1 cellular context compared by ENCODE assay signal in the genomic region with DNA sequence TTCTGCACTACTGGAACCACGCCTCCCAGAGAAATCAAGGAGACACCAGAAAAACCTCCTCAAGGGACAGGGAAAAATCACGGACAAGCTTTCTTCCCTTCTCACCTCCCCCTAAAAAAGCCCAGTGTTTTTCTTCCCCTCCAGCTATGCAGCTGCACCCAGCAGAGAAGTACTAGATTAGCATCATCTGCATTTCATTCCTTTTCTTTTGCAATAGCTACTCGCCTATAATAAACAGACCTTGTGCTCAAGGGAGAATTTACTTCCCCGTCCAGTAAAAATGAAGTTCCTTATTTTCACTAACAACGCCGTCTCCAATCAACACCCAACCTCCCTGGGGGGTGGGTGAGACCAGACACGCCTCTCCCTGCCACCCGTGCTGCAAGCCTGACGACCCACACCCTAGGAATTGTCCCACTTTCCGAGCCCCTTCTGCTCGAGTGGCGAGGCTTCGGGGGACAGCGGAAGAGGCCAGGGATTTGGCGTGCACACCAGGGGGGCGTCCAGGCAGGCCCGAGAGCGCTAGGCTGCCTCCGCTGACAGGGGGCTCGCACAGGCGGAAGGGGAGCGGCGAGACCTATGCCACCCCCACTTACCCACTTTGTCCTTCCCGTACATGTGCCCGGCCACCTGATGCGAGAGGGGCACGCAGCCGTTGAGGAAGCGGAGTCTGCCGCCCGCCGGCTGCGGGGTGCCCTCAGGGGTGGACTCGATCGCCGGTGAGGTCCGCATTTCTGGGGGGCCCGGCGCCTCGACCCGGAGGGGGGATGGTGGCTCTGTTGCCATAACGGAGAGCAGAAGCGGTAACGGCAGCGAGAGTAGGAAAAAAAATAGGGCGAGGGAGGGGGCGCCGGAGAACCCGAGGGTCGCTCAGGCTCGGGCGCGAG.
TF ChIP-seq lines count a peak whose summit lies in the region.

No MANE protein-coding gene starts in this region.

TF ChIP-seq in WTC11, 78 proteins besides CTCF, POLR2A, EP300 and RAD21 (continued from another document):
- TF ChIP-seq, protein P1, sequence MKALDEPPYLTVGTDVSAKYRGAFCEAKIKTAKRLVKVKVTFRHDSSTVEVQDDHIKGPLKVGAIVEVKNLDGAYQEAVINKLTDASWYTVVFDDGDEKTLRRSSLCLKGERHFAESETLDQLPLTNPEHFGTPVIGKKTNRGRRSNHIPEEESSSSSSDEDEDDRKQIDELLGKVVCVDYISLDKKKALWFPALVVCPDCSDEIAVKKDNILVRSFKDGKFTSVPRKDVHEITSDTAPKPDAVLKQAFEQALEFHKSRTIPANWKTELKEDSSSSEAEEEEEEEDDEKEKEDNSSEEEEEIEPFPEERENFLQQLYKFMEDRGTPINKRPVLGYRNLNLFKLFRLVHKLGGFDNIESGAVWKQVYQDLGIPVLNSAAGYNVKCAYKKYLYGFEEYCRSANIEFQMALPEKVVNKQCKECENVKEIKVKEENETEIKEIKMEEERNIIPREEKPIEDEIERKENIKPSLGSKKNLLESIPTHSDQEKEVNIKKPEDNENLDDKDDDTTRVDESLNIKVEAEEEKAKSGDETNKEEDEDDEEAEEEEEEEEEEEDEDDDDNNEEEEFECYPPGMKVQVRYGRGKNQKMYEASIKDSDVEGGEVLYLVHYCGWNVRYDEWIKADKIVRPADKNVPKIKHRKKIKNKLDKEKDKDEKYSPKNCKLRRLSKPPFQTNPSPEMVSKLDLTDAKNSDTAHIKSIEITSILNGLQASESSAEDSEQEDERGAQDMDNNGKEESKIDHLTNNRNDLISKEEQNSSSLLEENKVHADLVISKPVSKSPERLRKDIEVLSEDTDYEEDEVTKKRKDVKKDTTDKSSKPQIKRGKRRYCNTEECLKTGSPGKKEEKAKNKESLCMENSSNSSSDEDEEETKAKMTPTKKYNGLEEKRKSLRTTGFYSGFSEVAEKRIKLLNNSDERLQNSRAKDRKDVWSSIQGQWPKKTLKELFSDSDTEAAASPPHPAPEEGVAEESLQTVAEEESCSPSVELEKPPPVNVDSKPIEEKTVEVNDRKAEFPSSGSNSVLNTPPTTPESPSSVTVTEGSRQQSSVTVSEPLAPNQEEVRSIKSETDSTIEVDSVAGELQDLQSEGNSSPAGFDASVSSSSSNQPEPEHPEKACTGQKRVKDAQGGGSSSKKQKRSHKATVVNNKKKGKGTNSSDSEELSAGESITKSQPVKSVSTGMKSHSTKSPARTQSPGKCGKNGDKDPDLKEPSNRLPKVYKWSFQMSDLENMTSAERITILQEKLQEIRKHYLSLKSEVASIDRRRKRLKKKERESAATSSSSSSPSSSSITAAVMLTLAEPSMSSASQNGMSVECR (CRISPR knock-in tag; IDR thresholded peaks at IDR 0.05; ENCODE audit: borderline replicate concordance), result no peak; the same call in 1 of the 2 replicates
- no peak for TF ChIP-seq ZNF263 (CRISPR knock-in tag; IDR thresholded peaks at IDR 0.05; ENCODE audit: low read depth)
- no peak for TF ChIP-seq ZNF396 (CRISPR knock-in tag; IDR thresholded peaks at IDR 0.05; ENCODE audit: borderline replicate concordance)
- no peak for TF ChIP-seq NR1H2 (CRISPR knock-in tag; IDR thresholded peaks at IDR 0.05)
- TF ChIP-seq, protein P2, sequence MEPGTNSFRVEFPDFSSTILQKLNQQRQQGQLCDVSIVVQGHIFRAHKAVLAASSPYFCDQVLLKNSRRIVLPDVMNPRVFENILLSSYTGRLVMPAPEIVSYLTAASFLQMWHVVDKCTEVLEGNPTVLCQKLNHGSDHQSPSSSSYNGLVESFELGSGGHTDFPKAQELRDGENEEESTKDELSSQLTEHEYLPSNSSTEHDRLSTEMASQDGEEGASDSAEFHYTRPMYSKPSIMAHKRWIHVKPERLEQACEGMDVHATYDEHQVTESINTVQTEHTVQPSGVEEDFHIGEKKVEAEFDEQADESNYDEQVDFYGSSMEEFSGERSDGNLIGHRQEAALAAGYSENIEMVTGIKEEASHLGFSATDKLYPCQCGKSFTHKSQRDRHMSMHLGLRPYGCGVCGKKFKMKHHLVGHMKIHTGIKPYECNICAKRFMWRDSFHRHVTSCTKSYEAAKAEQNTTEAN (CRISPR knock-in tag; IDR thresholded peaks at IDR 0.05), result no peak
- TF ChIP-seq ETV6 (CRISPR knock-in tag; IDR thresholded peaks at IDR 0.05), result no peak
- no peak for TF ChIP-seq CREM (CRISPR knock-in tag; IDR thresholded peaks at IDR 0.05)
- TF ChIP-seq RORB (CRISPR knock-in tag; IDR thresholded peaks at IDR 0.05), result no peak
- TF ChIP-seq, protein P3, sequence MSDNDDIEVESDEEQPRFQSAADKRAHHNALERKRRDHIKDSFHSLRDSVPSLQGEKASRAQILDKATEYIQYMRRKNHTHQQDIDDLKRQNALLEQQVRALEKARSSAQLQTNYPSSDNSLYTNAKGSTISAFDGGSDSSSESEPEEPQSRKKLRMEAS (CRISPR knock-in tag; IDR thresholded peaks at IDR 0.05), result peak; percentile 69
- TF ChIP-seq, protein P4, sequence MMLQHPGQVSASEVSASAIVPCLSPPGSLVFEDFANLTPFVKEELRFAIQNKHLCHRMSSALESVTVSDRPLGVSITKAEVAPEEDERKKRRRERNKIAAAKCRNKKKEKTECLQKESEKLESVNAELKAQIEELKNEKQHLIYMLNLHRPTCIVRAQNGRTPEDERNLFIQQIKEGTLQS (CRISPR knock-in tag; conservative IDR thresholded peaks at IDR 0.05), result no peak
- TF ChIP-seq, protein P5, sequence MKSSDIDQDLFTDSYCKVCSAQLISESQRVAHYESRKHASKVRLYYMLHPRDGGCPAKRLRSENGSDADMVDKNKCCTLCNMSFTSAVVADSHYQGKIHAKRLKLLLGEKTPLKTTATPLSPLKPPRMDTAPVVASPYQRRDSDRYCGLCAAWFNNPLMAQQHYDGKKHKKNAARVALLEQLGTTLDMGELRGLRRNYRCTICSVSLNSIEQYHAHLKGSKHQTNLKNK (CRISPR knock-in tag; IDR thresholded peaks at IDR 0.05), result no peak
- TF ChIP-seq ZNF416 (CRISPR knock-in tag; IDR thresholded peaks at IDR 0.05), result no peak
- 0 out of 2 replicates have a peak, but pooled peaks have one; percentile 38 for TF ChIP-seq ZNF219 (CRISPR knock-in tag; IDR thresholded peaks at IDR 0.05; ENCODE audit: borderline replicate concordance)
- peak; percentile 28; the same call in 1 of the 2 replicates for TF ChIP-seq RELA (CRISPR knock-in tag; IDR thresholded peaks at IDR 0.05; ENCODE audit: borderline replicate concordance)
- no peak for TF ChIP-seq ZNF281 (CRISPR knock-in tag; IDR thresholded peaks at IDR 0.05)
- TF ChIP-seq, protein P6, sequence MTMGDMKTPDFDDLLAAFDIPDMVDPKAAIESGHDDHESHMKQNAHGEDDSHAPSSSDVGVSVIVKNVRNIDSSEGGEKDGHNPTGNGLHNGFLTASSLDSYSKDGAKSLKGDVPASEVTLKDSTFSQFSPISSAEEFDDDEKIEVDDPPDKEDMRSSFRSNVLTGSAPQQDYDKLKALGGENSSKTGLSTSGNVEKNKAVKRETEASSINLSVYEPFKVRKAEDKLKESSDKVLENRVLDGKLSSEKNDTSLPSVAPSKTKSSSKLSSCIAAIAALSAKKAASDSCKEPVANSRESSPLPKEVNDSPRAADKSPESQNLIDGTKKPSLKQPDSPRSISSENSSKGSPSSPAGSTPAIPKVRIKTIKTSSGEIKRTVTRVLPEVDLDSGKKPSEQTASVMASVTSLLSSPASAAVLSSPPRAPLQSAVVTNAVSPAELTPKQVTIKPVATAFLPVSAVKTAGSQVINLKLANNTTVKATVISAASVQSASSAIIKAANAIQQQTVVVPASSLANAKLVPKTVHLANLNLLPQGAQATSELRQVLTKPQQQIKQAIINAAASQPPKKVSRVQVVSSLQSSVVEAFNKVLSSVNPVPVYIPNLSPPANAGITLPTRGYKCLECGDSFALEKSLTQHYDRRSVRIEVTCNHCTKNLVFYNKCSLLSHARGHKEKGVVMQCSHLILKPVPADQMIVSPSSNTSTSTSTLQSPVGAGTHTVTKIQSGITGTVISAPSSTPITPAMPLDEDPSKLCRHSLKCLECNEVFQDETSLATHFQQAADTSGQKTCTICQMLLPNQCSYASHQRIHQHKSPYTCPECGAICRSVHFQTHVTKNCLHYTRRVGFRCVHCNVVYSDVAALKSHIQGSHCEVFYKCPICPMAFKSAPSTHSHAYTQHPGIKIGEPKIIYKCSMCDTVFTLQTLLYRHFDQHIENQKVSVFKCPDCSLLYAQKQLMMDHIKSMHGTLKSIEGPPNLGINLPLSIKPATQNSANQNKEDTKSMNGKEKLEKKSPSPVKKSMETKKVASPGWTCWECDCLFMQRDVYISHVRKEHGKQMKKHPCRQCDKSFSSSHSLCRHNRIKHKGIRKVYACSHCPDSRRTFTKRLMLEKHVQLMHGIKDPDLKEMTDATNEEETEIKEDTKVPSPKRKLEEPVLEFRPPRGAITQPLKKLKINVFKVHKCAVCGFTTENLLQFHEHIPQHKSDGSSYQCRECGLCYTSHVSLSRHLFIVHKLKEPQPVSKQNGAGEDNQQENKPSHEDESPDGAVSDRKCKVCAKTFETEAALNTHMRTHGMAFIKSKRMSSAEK (CRISPR knock-in tag; IDR thresholded peaks at IDR 0.05; ENCODE audit: borderline replicate concordance), result no peak
- TF ChIP-seq NFATC4 (CRISPR knock-in tag; IDR thresholded peaks at IDR 0.05), result no peak
- TF ChIP-seq MLX (CRISPR knock-in tag; IDR thresholded peaks at IDR 0.05), result no peak
- no peak for TF ChIP-seq MXD4 (CRISPR knock-in tag; IDR thresholded peaks at IDR 0.05; ENCODE audit: borderline replicate concordance)
- TF ChIP-seq STAT6 (CRISPR knock-in tag; conservative IDR thresholded peaks at IDR 0.05; ENCODE audit: low read depth), result no peak
- TF ChIP-seq JUN (CRISPR knock-in tag; IDR thresholded peaks at IDR 0.05), result 0 out of 2 replicates have a peak, but pooled peaks have one; percentile 52
- TF ChIP-seq, protein P7, sequence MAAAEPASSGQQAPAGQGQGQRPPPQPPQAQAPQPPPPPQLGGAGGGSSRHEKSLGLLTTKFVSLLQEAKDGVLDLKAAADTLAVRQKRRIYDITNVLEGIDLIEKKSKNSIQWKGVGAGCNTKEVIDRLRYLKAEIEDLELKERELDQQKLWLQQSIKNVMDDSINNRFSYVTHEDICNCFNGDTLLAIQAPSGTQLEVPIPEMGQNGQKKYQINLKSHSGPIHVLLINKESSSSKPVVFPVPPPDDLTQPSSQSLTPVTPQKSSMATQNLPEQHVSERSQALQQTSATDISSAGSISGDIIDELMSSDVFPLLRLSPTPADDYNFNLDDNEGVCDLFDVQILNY (CRISPR knock-in tag; IDR thresholded peaks at IDR 0.05), result no peak
- TF ChIP-seq ATF2 (CRISPR knock-in tag; IDR thresholded peaks at IDR 0.05; ENCODE audit: borderline replicate concordance, low read depth), result no peak
- no peak for TF ChIP-seq SMAD3 (CRISPR knock-in tag; IDR thresholded peaks at IDR 0.05; ENCODE audit: borderline replicate concordance)
